In the genomic region with DNA sequence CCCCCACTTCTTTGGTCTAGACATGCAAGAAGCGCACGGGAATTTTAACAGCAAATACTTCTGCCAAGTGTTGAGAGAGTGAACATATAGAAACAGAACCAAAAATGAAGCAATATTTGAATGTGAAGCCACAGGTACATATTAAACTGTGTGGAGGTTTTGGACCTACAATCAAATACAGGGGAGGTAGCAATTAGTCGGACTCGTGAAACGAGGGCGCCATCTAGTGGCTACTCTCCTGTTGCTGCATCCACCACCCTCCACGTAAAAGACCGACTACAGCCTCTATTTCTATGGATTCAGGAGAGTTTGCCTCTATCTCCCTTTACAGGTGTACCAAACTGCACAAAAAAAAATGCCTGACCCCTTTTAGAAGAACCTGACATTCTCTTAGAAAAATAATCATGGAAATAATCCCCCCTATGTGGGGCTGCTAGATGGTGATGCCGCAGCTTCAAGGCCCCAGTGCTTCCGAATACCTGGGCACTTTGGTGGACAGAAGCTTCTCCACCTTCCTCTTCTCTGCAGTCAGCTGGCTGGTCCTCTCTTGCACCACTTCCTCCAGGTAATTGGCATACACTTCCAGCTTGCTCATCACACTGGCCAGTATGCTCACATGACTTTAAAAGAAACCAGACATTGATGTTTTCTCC, we compare ENCODE assay signal across 8 cellular contexts. TPM values are rescaled to one million over a fixed set of nuclear protein-coding genes. Genes with fewer than 3 reads are reported as not detected.
DNase-seq lines count a peak whose midpoint lies in the region; ATAC-seq, FAIRE-seq and TF ChIP-seq lines count a peak whose summit lies in the region.

No MANE protein-coding gene starts in this region.

- no peak overlapping the region for H3K27ac Mint-ChIP-seq in mesothelial cell of epicardium

- H2BK15ac ChIP-seq in H1 (ENCODE audit: low read length) = no peak overlapping the region

- TF ChIP-seq EP300 in H1 (IDR thresholded peaks at IDR 0.05; ENCODE audit: borderline replicate concordance in 1 of 2, low read depth in 2 of 2, low read length in 2 of 2) = no peak

- no peak overlapping the region for H4K8ac ChIP-seq in H1 (ENCODE audit: extremely low read depth, insufficient read depth, low read length)

- H3K27ac ChIP-seq in A673 (ENCODE audit: low read depth, low read length, poor library complexity, severe bottlenecking) (no peak overlapping the region), H1 (ENCODE audit: low read depth, low read length) (no peak overlapping the region)

- no peak overlapping the region for H3K4me3 ChIP-seq in A673 (ENCODE audit: low read depth, low read length, poor library complexity, severe bottlenecking)
- no peak overlapping the region for H3K4me3 ChIP-seq in H1 (ENCODE audit: extremely low read depth in 1 of 4, insufficient read depth in 2 of 4, low read depth in 3 of 4, low read length in 4 of 4)

- no peak overlapping the region for H2BK5ac ChIP-seq in H1 (ENCODE audit: low read depth, low read length)

- H2AFZ ChIP-seq in H1 (ENCODE audit: low read length) = 0 out of 2 replicates have a peak overlapping the region, but pooled peaks have one; percentile 59

- no peak overlapping the region for H2AK5ac ChIP-seq in H1 (ENCODE audit: low read depth, low read length)

- no peak overlapping the region for H2BK20ac ChIP-seq in H1 (ENCODE audit: low read length)

- WGBS in H1 (ENCODE audit: extremely low coverage in 1 of 2, insufficient coverage in 1 of 2, insufficient read length in 1 of 2, insufficient replicate concordance in 2 of 2, low coverage in 1 of 2, low lambda C conversion rate in 2 of 2, missing lambda C conversion rate in 1 of 2), 2 experiments = 27% methylated on average over 10 of the region's 10 CpGs; no CpG with 5 or more reads in 1 of the 2 experiments

- FAIRE-seq in GM18507 (lab: Jason Lieb, UNC) (peak; percentile 69), H1 (lab: Jason Lieb, UNC) (peak; percentile 60)

- no peak overlapping the region for H3K14ac ChIP-seq in H1 (ENCODE audit: insufficient read length)

- no peaks in the 10 kb centered on the region for H3K79me2 ChIP-seq in H1 (ENCODE audit: control insufficient read depth in 1 of 2, insufficient read depth in 2 of 2, low read length in 2 of 2)

- H3K9me3 ChIP-seq in A673 (ENCODE audit: low read depth, low read length, poor library complexity, severe bottlenecking) = no peaks in the 10 kb centered on the region
- no peaks in the 10 kb centered on the region for H3K9me3 ChIP-seq in H1 (ENCODE audit: insufficient read depth in 2 of 2, low read depth in 1 of 2, low read length in 1 of 2)

- no peaks in the 10 kb centered on the region for H3K9me3 Mint-ChIP-seq in mesothelial cell of epicardium

- no peak for TF ChIP-seq POLR2A in H1 (IDR thresholded peaks at IDR 0.05; ENCODE audit: control extremely low read depth in 1 of 2, low read depth in 2 of 2, low read length in 2 of 2)

- H3K4me1 ChIP-seq in A673 (ENCODE audit: insufficient read depth, low read length, poor library complexity, severe bottlenecking) (no peaks in the 10 kb centered on the region), H1 (replicated peaks in 1 of 4; ENCODE audit: control insufficient read depth in 3 of 4, insufficient read depth in 4 of 4, low read length in 3 of 4) (no peaks in the 10 kb centered on the region)

- no peak overlapping the region for H3K9ac ChIP-seq in H1 (replicated peaks in 1 of 4; ENCODE audit: extremely low read depth in 1 of 4, low read depth in 3 of 4, low read length in 3 of 4)

- H3K79me1 ChIP-seq in H1 (ENCODE audit: low read depth, low read length) = no peaks in the 10 kb centered on the region

- no peak overlapping the region for H3K56ac ChIP-seq in H1 (replicated peaks; ENCODE audit: insufficient read length, low read depth, low read length)

- no peak overlapping the region for H3K4me2 ChIP-seq in H1 (ENCODE audit: insufficient read depth in 1 of 2, low read depth in 2 of 2, low read length in 2 of 2)

- no peak overlapping the region for H4K91ac ChIP-seq in H1 (replicated peaks; ENCODE audit: insufficient read length, low read length)

- intact Hi-C loops in A673 (cut with micrococcal nuclease; ENCODE audit: unreplicated experiment) = loop anchor here (1.0 to 2.0 kb wide), 3 partner anchors 175 to 558 kb away; no protein-coding TSS in a partner anchor

- TF ChIP-seq RAD21 in H1 (IDR thresholded peaks at IDR 0.05 in 1 of 2, conservative IDR thresholded peaks at IDR 0.05 in 1 of 2; ENCODE audit: low read depth in 2 of 2, low read length in 2 of 2) = peak; percentile 93 to 95

- no peaks in the 10 kb centered on the region for H4K20me1 ChIP-seq in H1 (replicated peaks in 1 of 2; ENCODE audit: control insufficient read depth in 1 of 2, insufficient read depth in 2 of 2, low read length in 2 of 2)

- no peaks in the 10 kb centered on the region for H3K36me3 Mint-ChIP-seq in mesothelial cell of epicardium

- TF ChIP-seq CTCF in A673 (conservative IDR thresholded peaks at IDR 0.05; ENCODE audit: low read depth, low read length) (peak; percentile 93), H1 (IDR thresholded peaks at IDR 0.05; ENCODE audit: control extremely low read depth in 1 of 3, insufficient read depth in 1 of 3, low read depth in 1 of 3, low read length in 3 of 3) (peak; percentile 80 to 82 (median 80)), mesothelial cell of epicardium (IDR thresholded peaks at IDR 0.05; ENCODE audit: unreplicated experiment) (peak; percentile 83)

- no peaks in the 10 kb centered on the region for H3K4me1 Mint-ChIP-seq in mesothelial cell of epicardium

- POLR2A ChIA-PET in A673 (lab: Charles Lee; ENCODE audit: low non-redundant PET) = no interaction called here
- POLR2A ChIA-PET in H1 (lab: Charles Lee; ENCODE audit: partially characterized antibody) = no interaction called here

- no peaks in the 10 kb centered on the region for H3K36me3 ChIP-seq in A673 (ENCODE audit: insufficient read depth, low read length, poor library complexity, severe bottlenecking)
- no peaks in the 10 kb centered on the region for H3K36me3 ChIP-seq in H1 (ENCODE audit: control insufficient read depth in 2 of 4, insufficient read depth in 4 of 4, low read length in 3 of 4)

- DNase-seq in A673 (ENCODE audit: low spot score) (peak; percentile 71), GM18507 (ENCODE audit: extremely low spot score, insufficient read length, low read depth) (peak; percentile 17), NCI-H748 (lab: John Stamatoyannopoulos, UW; ENCODE audit: unreplicated experiment) (peak; percentile 60), H1 (ENCODE audit: low read depth in 1 of 2, low spot score in 2 of 2) (peak; percentile 13 to 89), mesothelial cell of epicardium (ENCODE audit: low spot score in 2 of 2, unreplicated experiment in 2 of 2) (peak; percentile 73 to 87)
- DNase-seq in activated CD8-positive, alpha-beta memory T cell treated with anti-CD3 and anti-CD28 coated beads for 1 hour (ENCODE audit: extremely low read depth in 1 of 2, low read depth in 1 of 2) = peak; percentile 32 to 67
- DNase-seq in stimulated activated CD8-positive, alpha-beta memory T cell treated with anti-CD3 and anti-CD28 coated beads, Interleukin-2, amount 100 ng/mL, for 48 hours (ENCODE audit: low read depth in 2 of 2) = peak; percentile 65 to 71

- H2BK120ac ChIP-seq in H1 (replicated peaks; ENCODE audit: low read depth, low read length) = no peak overlapping the region

- no TSS peak for BruUV-seq in A673 (replicated peaks; lab: Mats Ljungman, UMichigan)

- no peak overlapping the region for H3K23ac ChIP-seq in H1 (ENCODE audit: insufficient read length)

- H2BK12ac ChIP-seq in H1 (ENCODE audit: low read depth, low read length) = no peak overlapping the region

- H3K27me3 ChIP-seq in A673 (replicated peaks; ENCODE audit: insufficient read depth, low read depth, low read length, poor library complexity) (peaks cover 68% of the 10 kb centered on the region), H1 (replicated peaks in 1 of 4; ENCODE audit: control insufficient read depth in 3 of 4, extremely low read depth in 1 of 4, insufficient read depth in 3 of 4, low read length in 3 of 4) (no peaks in the 10 kb centered on the region)

- no peak overlapping the region for H4K5ac ChIP-seq in H1 (ENCODE audit: insufficient read length, low read depth, low read length)

- no peak overlapping the region for H3K4me3 Mint-ChIP-seq in mesothelial cell of epicardium

- no peak overlapping the region for H3K18ac ChIP-seq in H1 (ENCODE audit: extremely low read depth, low read length)

- H3K4ac ChIP-seq in H1 (replicated peaks; ENCODE audit: insufficient read length, low read depth, low read length) = no peak overlapping the region

- H3K23me2 ChIP-seq in H1 (ENCODE audit: low read depth, low read length) = no peaks in the 10 kb centered on the region

- H3K27me3 Mint-ChIP-seq in mesothelial cell of epicardium (ENCODE audit: low read depth) = peaks cover 53% of the 10 kb centered on the region

- CTCF ChIA-PET in A673 (lab: Charles Lee) (interaction anchor here (1.1 to 3.0 kb wide), 3 partner anchors 120 to 177 kb away, joined by 3 to 11 read pairs (median 5); no protein-coding TSS in a partner anchor), H1 (lab: Charles Lee; ENCODE audit: partially characterized antibody) (interaction anchor here (0.6 to 3.0 kb wide), 46 partner anchors 9 to 1108 kb away, joined by 3 to 50 read pairs (median 4); a partner anchor contains a TSS)

- ATAC-seq in HG03135 (IDR thresholded peaks at IDR 0.05; ENCODE audit: unreplicated experiment) = peak; percentile 63

RNA-seq across cellular contexts. Expression of a gene that starts 31.7 kb away (rescaled TPM):
- total RNA-seq in A673 (2021) (not detected in 2 replicates), mesothelial cell of epicardium (not detected in 3 replicates)
- total RNA-seq in H1 (2021; fragmentation: NEBNext Ultra II Directional; extraction: Animal tissue kit (Norgen Biotek cat#: 25700)) = not detected in 2 replicates
- not detected in 2 replicates for polyA plus RNA-seq in H1 (2011; rRNA removed)
- not detected for polyA plus RNA-seq in H1 (2011; cell fraction: cytosol; rRNA removed)
- not detected for polyA plus RNA-seq in H1 (2011; cell fraction: nucleus; rRNA removed)
- polyA plus RNA-seq in H1 (2012, experiment 1 of 2) = not detected in 4 replicates
- not detected for polyA plus RNA-seq in H1 (2012, experiment 2 of 2)
- not detected for polyA plus RNA-seq in H1 (2013, experiment 1 of 2)
- not detected for polyA plus RNA-seq in H1 (2013, experiment 2 of 2)
- polyA minus RNA-seq in H1 (2011; rRNA and poly(A)+ RNA removed) = not detected in 2 replicates
- polyA minus RNA-seq in H1 (2011; cell fraction: cytosol; rRNA and poly(A)+ RNA removed) = not detected
- polyA minus RNA-seq in H1 (2011; cell fraction: nucleus; rRNA and poly(A)+ RNA removed) = not detected

RNA-seq across cellular contexts. Expression of a gene that starts 59.0 kb away (rescaled TPM):
- total RNA-seq in A673 (2021) (0.37 and 1.0 TPM in 2 replicates), mesothelial cell of epicardium (0.41 to 0.53 TPM in 2 of 3 replicates, not detected in the other)
- total RNA-seq in H1 (2021; fragmentation: NEBNext Ultra II Directional; extraction: Animal tissue kit (Norgen Biotek cat#: 25700)) = not detected in 2 replicates
- polyA plus RNA-seq in H1 (2011; rRNA removed) = not detected in 2 replicates
- polyA plus RNA-seq in H1 (2011; cell fraction: cytosol; rRNA removed) = 0.03 TPM
- not detected for polyA plus RNA-seq in H1 (2011; cell fraction: nucleus; rRNA removed)
- polyA plus RNA-seq in H1 (2012, experiment 1 of 2) = not detected in 4 replicates
- polyA plus RNA-seq in H1 (2012, experiment 2 of 2) = not detected
- polyA plus RNA-seq in H1 (2013, experiment 1 of 2) = not detected
- not detected for polyA plus RNA-seq in H1 (2013, experiment 2 of 2)
- polyA minus RNA-seq in H1 (2011; rRNA and poly(A)+ RNA removed) = not detected in 2 replicates
- polyA minus RNA-seq in H1 (2011; cell fraction: cytosol; rRNA and poly(A)+ RNA removed) = not detected
- polyA minus RNA-seq in H1 (2011; cell fraction: nucleus; rRNA and poly(A)+ RNA removed) = not detected

Comparison
In these comparisons a context has a peak if more than half of its experiments do, and no peak if none do; other contexts are left out.
1. DNase-seq: peak in every context shown above with its lines; median percentile 80 in mesothelial cell of epicardium; 71 in A673; 68 in stimulated activated CD8-positive, alpha-beta memory T cell treated with anti-CD3 and anti-CD28 coated beads, Interleukin-2, amount 100 ng/mL, for 48 hours; 60 in NCI-H748; 51 in H1; 50 in activated CD8-positive, alpha-beta memory T cell treated with anti-CD3 and anti-CD28 coated beads for 1 hour; 17 in GM18507.